In the genomic region with DNA sequence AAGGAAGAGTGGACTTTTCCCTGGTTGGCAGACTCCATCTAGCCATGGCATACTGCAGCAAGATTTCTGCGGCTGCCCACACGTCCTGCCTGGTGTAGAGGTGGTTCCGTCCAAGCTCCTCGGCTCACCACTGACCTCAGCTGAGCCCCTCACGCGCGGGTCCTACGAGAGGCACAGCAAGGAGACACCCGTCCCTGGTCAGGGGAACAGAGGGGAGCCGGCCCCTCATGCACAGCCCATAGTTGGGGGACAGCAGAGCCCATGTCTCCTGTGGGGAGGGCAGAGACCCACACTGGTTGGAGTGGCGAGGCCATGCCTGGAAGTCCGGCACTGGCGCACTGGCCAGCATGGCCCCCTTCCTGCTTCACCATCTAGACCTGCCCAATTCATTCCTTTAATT, we compare ENCODE assay signal across 15 cellular contexts.
"Had no signal": no experiment of that assay in that cellular context is flagged by ENCODE, and none has a peak within 500 bp of the region (broad histone marks: within the 10 kb centered on the region; RNA-seq: fewer than 3 reads in every experiment).

No MANE protein-coding gene starts in this region.

- DNase-seq: activated CD4-positive, alpha-beta T cell treated with anti-CD3 and anti-CD28 coated beads, Interleukin-2, amount 50 U/mL, for 48 hours; activated CD8-positive, alpha-beta memory T cell treated with anti-CD3 and anti-CD28 coated beads, Interleukin-2, amount 10 ng/mL, durations not matched to agents 7 days and 5 days; activated naive CD4-positive, alpha-beta T cell treated with anti-CD3 and anti-CD28 coated beads for 36 hours; mammary epithelial cell; naive B cell; nucleus accumbens; stimulated activated naive CD8-positive, alpha-beta T cell treated with anti-CD3 and anti-CD28 coated beads, Interleukin-15, amount 100 ng/mL, for 72 hours; T-helper 1 cell; T1000 had no signal

- H3K27ac Mint-ChIP-seq: activated CD8-positive, alpha-beta memory T cell treated with anti-CD3 and anti-CD28 coated beads, Interleukin-2, amount 10 ng/mL, durations not matched to agents 7 days and 5 days; activated naive CD4-positive, alpha-beta T cell treated with anti-CD3 and anti-CD28 coated beads for 36 hours; naive B cell had no signal

- H3K4me3 ChIP-seq: left lung, right atrium auricular region, smooth muscle cell, thoracic aorta had no signal

- H3K4me1 Mint-ChIP-seq: activated CD8-positive, alpha-beta memory T cell treated with anti-CD3 and anti-CD28 coated beads, Interleukin-2, amount 10 ng/mL, durations not matched to agents 7 days and 5 days; naive B cell; stimulated activated naive CD8-positive, alpha-beta T cell treated with anti-CD3 and anti-CD28 coated beads, Interleukin-15, amount 100 ng/mL, for 72 hours had no signal

- H3K27ac ChIP-seq: left lung, right atrium auricular region had no signal

- H3K4me3 Mint-ChIP-seq: activated CD8-positive, alpha-beta memory T cell treated with anti-CD3 and anti-CD28 coated beads, Interleukin-2, amount 10 ng/mL, durations not matched to agents 7 days and 5 days; activated naive CD4-positive, alpha-beta T cell treated with anti-CD3 and anti-CD28 coated beads for 36 hours; naive B cell; stimulated activated naive CD8-positive, alpha-beta T cell treated with anti-CD3 and anti-CD28 coated beads, Interleukin-15, amount 100 ng/mL, for 72 hours had no signal

- H3K9me3 ChIP-seq: right atrium auricular region, thoracic aorta had no signal

- H3K36me3 Mint-ChIP-seq: activated CD8-positive, alpha-beta memory T cell treated with anti-CD3 and anti-CD28 coated beads, Interleukin-2, amount 10 ng/mL, durations not matched to agents 7 days and 5 days; naive B cell had no signal

- ATAC-seq: activated CD8-positive, alpha-beta memory T cell treated with anti-CD3 and anti-CD28 coated beads, Interleukin-2, amount 10 ng/mL, durations not matched to agents 7 days and 5 days; esophagus mucosa; left lung; SK-N-SH treated with all-trans-retinoic acid at 6 μM for 48 hours; stimulated activated naive CD8-positive, alpha-beta T cell treated with anti-CD3 and anti-CD28 coated beads, Interleukin-15, amount 100 ng/mL, for 72 hours had no signal

- H3K36me3 ChIP-seq: left lung, right atrium auricular region, thoracic aorta had no signal

- H3K27me3 ChIP-seq: right atrium auricular region had no signal
